ENCODE assay signal across 26 cellular contexts in genomic region chr1:86748622-86749373, GRCh38. TPM values are rescaled to one million over a fixed set of nuclear protein-coding genes. Genes with fewer than 3 reads are reported as not detected.
A peak's percentile ranks its signal among the peaks of the same experiment; 100 is the strongest.
DNase-seq lines count a peak whose midpoint lies in the region; ATAC-seq and TF ChIP-seq lines count a peak whose summit lies in the region.
"Had no signal": no experiment of that assay in that cellular context is flagged by ENCODE, and none has a peak within 500 bp of the region (broad histone marks: within the 10 kb centered on the region; RNA-seq: fewer than 3 reads in every experiment).

No MANE protein-coding gene starts in this region.

- no peak overlapping the region for H3K4me3 Mint-ChIP-seq in activated CD8-positive, alpha-beta T cell treated with anti-CD3 and anti-CD28 coated beads for 36 hours
- no peak overlapping the region for H3K4me3 Mint-ChIP-seq in activated CD8-positive, alpha-beta T cell treated with anti-CD3 and anti-CD28 coated beads, Interleukin-2, amount 10 ng/mL, durations not matched to agents 7 days and 5 days
- no peak overlapping the region for H3K4me3 Mint-ChIP-seq in GM23338
- no peak overlapping the region for H3K4me3 Mint-ChIP-seq in activated CD4-positive, alpha-beta memory T cell treated with anti-CD3 and anti-CD28 coated beads, Interleukin-2, amount 10 ng/mL, durations not matched to agents 7 days and 5 days
- H3K4me3 Mint-ChIP-seq: CD14-positive monocyte, HFFc6 had no signal

- POLR2A ChIA-PET in activated CD8-positive, alpha-beta T cell treated with anti-CD3 and anti-CD28 coated beads for 36 hours (lab: Charles Lee): interaction anchor here (0.9 to 1.4 kb wide), 2 partner anchors 9 to 22 kb away, joined by 3 to 5 read pairs; no protein-coding TSS in a partner anchor
- POLR2A ChIA-PET in activated CD8-positive, alpha-beta T cell treated with anti-CD3 and anti-CD28 coated beads, Interleukin-2, amount 10 ng/mL, durations not matched to agents 7 days and 5 days (lab: Charles Lee): no interaction called here
- POLR2A ChIA-PET in activated CD4-positive, alpha-beta memory T cell treated with anti-CD3 and anti-CD28 coated beads, Interleukin-2, amount 10 ng/mL, durations not matched to agents 7 days and 5 days (lab: Charles Lee): interaction anchor here (2.2 kb wide), 1 partner anchor 44 kb away, joined by 7 read pairs; the partner anchor contains the start of gene SH3GLB1

- no peaks in the 10 kb centered on the region for H3K9me3 Mint-ChIP-seq in activated CD8-positive, alpha-beta T cell treated with anti-CD3 and anti-CD28 coated beads for 36 hours
- no peaks in the 10 kb centered on the region for H3K9me3 Mint-ChIP-seq in activated CD8-positive, alpha-beta T cell treated with anti-CD3 and anti-CD28 coated beads, Interleukin-2, amount 10 ng/mL, durations not matched to agents 7 days and 5 days (ENCODE audit: insufficient read depth)
- H3K9me3 Mint-ChIP-seq in GM23338: no peaks in the 10 kb centered on the region
- H3K9me3 Mint-ChIP-seq in activated CD4-positive, alpha-beta memory T cell treated with anti-CD3 and anti-CD28 coated beads, Interleukin-2, amount 10 ng/mL, durations not matched to agents 7 days and 5 days: no peaks in the 10 kb centered on the region
- H3K9me3 Mint-ChIP-seq: CD14-positive monocyte, HFFc6 had no signal

- no peaks in the 10 kb centered on the region for H3F3A ChIP-seq in GM23338 (replicated peaks; ENCODE audit: low read depth)

- no peak overlapping the region for H2AFZ ChIP-seq in GM23338

- no peak overlapping the region for H3K27ac Mint-ChIP-seq in activated CD8-positive, alpha-beta T cell treated with anti-CD3 and anti-CD28 coated beads for 36 hours
- no peak overlapping the region for H3K27ac Mint-ChIP-seq in activated CD8-positive, alpha-beta T cell treated with anti-CD3 and anti-CD28 coated beads, Interleukin-2, amount 10 ng/mL, durations not matched to agents 7 days and 5 days
- H3K27ac Mint-ChIP-seq in GM23338: no peak overlapping the region
- H3K27ac Mint-ChIP-seq in activated CD4-positive, alpha-beta memory T cell treated with anti-CD3 and anti-CD28 coated beads, Interleukin-2, amount 10 ng/mL, durations not matched to agents 7 days and 5 days: no peak overlapping the region
- H3K27ac Mint-ChIP-seq: CD14-positive monocyte, HFFc6 had no signal

- WGBS in psoas muscle, 3 donors: 77 to 87% (median 81%) methylated on average over 4 of the region's 4 CpGs

- H3K4me1 Mint-ChIP-seq in activated CD8-positive, alpha-beta T cell treated with anti-CD3 and anti-CD28 coated beads for 36 hours (ENCODE audit: low read depth): peaks cover 9% of the 10 kb centered on the region
- no peaks in the 10 kb centered on the region for H3K4me1 Mint-ChIP-seq in activated CD8-positive, alpha-beta T cell treated with anti-CD3 and anti-CD28 coated beads, Interleukin-2, amount 10 ng/mL, durations not matched to agents 7 days and 5 days (ENCODE audit: low read depth)
- peaks cover 13% of the 10 kb centered on the region for H3K4me1 Mint-ChIP-seq in GM23338
- no peaks in the 10 kb centered on the region for H3K4me1 Mint-ChIP-seq in activated CD4-positive, alpha-beta memory T cell treated with anti-CD3 and anti-CD28 coated beads, Interleukin-2, amount 10 ng/mL, durations not matched to agents 7 days and 5 days
- H3K4me1 Mint-ChIP-seq: CD14-positive monocyte had no signal

- H3K9me3 ChIP-seq in psoas muscle: no peaks in the 10 kb centered on the region
- no peaks in the 10 kb centered on the region for H3K9me3 ChIP-seq in MG63
- H3K9me3 ChIP-seq: BE2C, HAP-1, SK-N-SH had no signal

- CTCF ChIA-PET in activated CD8-positive, alpha-beta T cell treated with anti-CD3 and anti-CD28 coated beads for 36 hours (lab: Charles Lee): interaction anchor here (1.0 to 1.4 kb wide), 5 partner anchors 9 to 247 kb away, joined by 3 to 9 read pairs (median 4); partner anchors contain the start of gene SH3GLB1
- CTCF ChIA-PET in activated CD8-positive, alpha-beta T cell treated with anti-CD3 and anti-CD28 coated beads, Interleukin-2, amount 10 ng/mL, durations not matched to agents 7 days and 5 days (lab: Charles Lee): interaction anchor here (1.1 to 1.5 kb wide), 2 partner anchors 9 to 45 kb away, joined by 4 to 8 read pairs; partner anchors contain the start of gene SH3GLB1
- CTCF ChIA-PET in activated CD4-positive, alpha-beta memory T cell treated with anti-CD3 and anti-CD28 coated beads, Interleukin-2, amount 10 ng/mL, durations not matched to agents 7 days and 5 days (lab: Charles Lee): interaction anchor here (1.1 kb wide), 1 partner anchor 45 kb away, joined by 5 read pairs; the partner anchor contains the start of gene SH3GLB1

- H3K27ac ChIP-seq in GM23338 (ENCODE audit: low read depth) (peak overlapping the region; percentile 45; the same call in 1 of the 2 replicates), psoas muscle (peak overlapping the region; percentile 33)

- intact Hi-C loops in activated CD8-positive, alpha-beta T cell treated with anti-CD3 and anti-CD28 coated beads for 36 hours (cut with micrococcal nuclease): loop anchor here (10.0 kb wide), 1 partner anchor 274 kb away; no protein-coding TSS in a partner anchor
- intact Hi-C loops in psoas muscle (cut with DNase I): loop anchor here in 1 of 2 donors (10.0 kb wide), 1 partner anchor 274 kb away; no protein-coding TSS in a partner anchor

- no peaks in the 10 kb centered on the region for H3K9me2 ChIP-seq in GM23338 (ENCODE audit: insufficient read depth)
- H3K9me2 ChIP-seq: SK-N-SH had no signal

- H3K36me3 ChIP-seq in GM23338 (ENCODE audit: insufficient read depth) (no peaks in the 10 kb centered on the region), psoas muscle (ENCODE audit: insufficient read depth in 1 of 2, low read depth in 1 of 2) (peaks cover 6 to 27% of the 10 kb centered on the region in 2 donors), MG63 (peaks cover 5% of the 10 kb centered on the region)
- H3K36me3 ChIP-seq: BE2C, HAP-1 had no signal

- no peak overlapping the region for H3K4me2 ChIP-seq in GM23338
- H3K4me2 ChIP-seq: SK-N-SH had no signal

- DNase-seq in activated CD8-positive, alpha-beta T cell treated with anti-CD3 and anti-CD28 coated beads for 36 hours: peak; percentile 39
- DNase-seq in activated CD8-positive, alpha-beta T cell treated with anti-CD3 and anti-CD28 coated beads, Interleukin-2, amount 10 ng/mL, durations not matched to agents 7 days and 5 days: no peak
- DNase-seq in GM23338 (ENCODE audit: low spot score): no peak
- DNase-seq in psoas muscle: no peak
- DNase-seq in MG63: no peak
- no peak for DNase-seq in activated CD4-positive, alpha-beta memory T cell treated with anti-CD3 and anti-CD28 coated beads, Interleukin-2, amount 10 ng/mL, durations not matched to agents 7 days and 5 days
- DNase-seq: 8988T, ACHN, BE2C, DMS53, GOT3, HFFc6, KBM-7, NCI-H1048, NCI-H1417 treated with DMSO at 0.1 percent for 48 hours, NCI-H1694 treated with DMSO at 0.1 percent for 48 hours, NCI-H2081, NCI-H2171, NCI-H345, NCI-H510A treated with DMSO at 0.1 percent for 48 hours, PC-3, SK-N-SH had no signal

- no peaks in the 10 kb centered on the region for H3K79me2 ChIP-seq in GM23338 (replicated peaks; ENCODE audit: insufficient read depth)

- ATAC-seq in activated CD8-positive, alpha-beta T cell treated with anti-CD3 and anti-CD28 coated beads for 36 hours: peak; percentile 76
- ATAC-seq in activated CD8-positive, alpha-beta T cell treated with anti-CD3 and anti-CD28 coated beads, Interleukin-2, amount 10 ng/mL, durations not matched to agents 7 days and 5 days: no peak
- ATAC-seq in GM23338 (no peak; the same call in 2 of the 3 replicates), esophagus mucosa (peak; percentile 35), psoas muscle (peak; percentile 33 to 67 (median 58)), GM21737 (IDR thresholded peaks at IDR 0.05; ENCODE audit: unreplicated experiment) (no peak)
- ATAC-seq: PC-3 had no signal

- peaks cover 14% of the 10 kb centered on the region for H3K36me3 Mint-ChIP-seq in activated CD8-positive, alpha-beta T cell treated with anti-CD3 and anti-CD28 coated beads for 36 hours (ENCODE audit: low read depth)
- peaks cover 20% of the 10 kb centered on the region for H3K36me3 Mint-ChIP-seq in activated CD8-positive, alpha-beta T cell treated with anti-CD3 and anti-CD28 coated beads, Interleukin-2, amount 10 ng/mL, durations not matched to agents 7 days and 5 days (ENCODE audit: low read depth)
- peaks cover 3% of the 10 kb centered on the region; the same call in 2 of the 3 replicates for H3K36me3 Mint-ChIP-seq in GM23338 (ENCODE audit: low read depth)
- peaks cover 26% of the 10 kb centered on the region for H3K36me3 Mint-ChIP-seq in activated CD4-positive, alpha-beta memory T cell treated with anti-CD3 and anti-CD28 coated beads, Interleukin-2, amount 10 ng/mL, durations not matched to agents 7 days and 5 days (ENCODE audit: low read depth)

- no peak for TF ChIP-seq CTCF in activated CD8-positive, alpha-beta T cell treated with anti-CD3 and anti-CD28 coated beads for 36 hours (IDR thresholded peaks at IDR 0.05)
- TF ChIP-seq CTCF in GM23338 (conservative IDR thresholded peaks at IDR 0.05; ENCODE audit: low read depth in 2 of 2) (no peak), psoas muscle (IDR thresholded peaks at IDR 0.05) (no peak)

- no peaks in the 10 kb centered on the region for H4K20me1 ChIP-seq in GM23338 (replicated peaks; ENCODE audit: insufficient read depth)

- no peaks in the 10 kb centered on the region for H3K27me3 ChIP-seq in GM23338 (ENCODE audit: insufficient read depth)
- no peaks in the 10 kb centered on the region for H3K27me3 ChIP-seq in psoas muscle (ENCODE audit: insufficient read depth in 3 of 3, low read length in 2 of 3)
- H3K27me3 ChIP-seq in MG63: no peaks in the 10 kb centered on the region
- H3K27me3 ChIP-seq: BE2C had no signal

- no peaks in the 10 kb centered on the region for H3K27me3 Mint-ChIP-seq in activated CD8-positive, alpha-beta T cell treated with anti-CD3 and anti-CD28 coated beads for 36 hours
- peaks cover 7% of the 10 kb centered on the region for H3K27me3 Mint-ChIP-seq in activated CD8-positive, alpha-beta T cell treated with anti-CD3 and anti-CD28 coated beads, Interleukin-2, amount 10 ng/mL, durations not matched to agents 7 days and 5 days (ENCODE audit: low read depth)
- peaks cover 3% of the 10 kb centered on the region for H3K27me3 Mint-ChIP-seq in GM23338 (ENCODE audit: insufficient read depth, low read depth, poor library complexity)
- H3K27me3 Mint-ChIP-seq in activated CD4-positive, alpha-beta memory T cell treated with anti-CD3 and anti-CD28 coated beads, Interleukin-2, amount 10 ng/mL, durations not matched to agents 7 days and 5 days: peaks cover under 1% of the 10 kb centered on the region

- H3K4me3 ChIP-seq in GM23338 (no peak overlapping the region), psoas muscle (no peak overlapping the region), MG63 (no peak overlapping the region)
- H3K4me3 ChIP-seq: HAP-1 had no signal

- H3K4me1 ChIP-seq in GM23338 (ENCODE audit: insufficient read depth) (peaks cover under 1% of the 10 kb centered on the region; the same call in 1 of the 2 replicates), psoas muscle (peaks cover 18% of the 10 kb centered on the region)
- H3K4me1 ChIP-seq: BE2C, HAP-1 had no signal

RNA-seq across cellular contexts. Expression of gene SH3GLB1, which starts 44.4 kb away (rescaled TPM):
- 10 to 100 TPM; 46.1 to 47.3 TPM for total RNA-seq in activated CD8-positive, alpha-beta T cell treated with anti-CD3 and anti-CD28 coated beads for 36 hours
- 10 to 100 TPM; 66.9 to 69.2 TPM for total RNA-seq in activated CD8-positive, alpha-beta T cell treated with anti-CD3 and anti-CD28 coated beads, Interleukin-2, amount 10 ng/mL, durations not matched to agents 7 days and 5 days
- 16.4 and 21.4 TPM in 2 replicates for total RNA-seq in GM23338 (2014; rRNA removed; shearing (Covaris generic))
- polyA plus RNA-seq in GM23338 (2016; fragmentation: Nextera tagmentation; extraction: Ambion mirVana) (27.1 and 29.4 TPM in 2 replicates), psoas muscle (100 to 1,000 TPM in 1 of 3 donors, 10 to 100 TPM in 2; 68.8 to 124 (median 81.4) TPM)
- total RNA-seq in esophagus mucosa (99.9 TPM), psoas muscle (100 to 1,000 TPM; 158 to 315 (median 198) TPM)
- 24.1 and 25.1 TPM in 2 replicates for total RNA-seq in MG63 (2014; rRNA removed; shearing (Covaris generic); ENCODE audit: low replicate concordance)
- total RNA-seq in activated CD4-positive, alpha-beta memory T cell treated with anti-CD3 and anti-CD28 coated beads, Interleukin-2, amount 10 ng/mL, durations not matched to agents 7 days and 5 days: 10 to 100 TPM; 79.6 to 82.8 TPM

Comparison
In these comparisons a context has a peak if more than half of its experiments do, and no peak if none do; other contexts are left out.
1. ATAC-seq: peak in activated CD8-positive, alpha-beta T cell treated with anti-CD3 and anti-CD28 coated beads for 36 hours (single experiment), esophagus mucosa (single experiment) and psoas muscle (4 of 4); none in activated CD8-positive, alpha-beta T cell treated with anti-CD3 and anti-CD28 coated beads, Interleukin-2, amount 10 ng/mL, durations not matched to agents 7 days and 5 days (single experiment), GM23338 (single experiment) and GM21737 (single experiment).